In genomic region chr2:178282075-178282474, GRCh38 we compare ENCODE assay signal across 13 cellular contexts.
DNase-seq lines count a peak whose midpoint lies in the region; ATAC-seq, FAIRE-seq and TF ChIP-seq lines count a peak whose summit lies in the region.
"Had no signal": no experiment of that assay in that cellular context is flagged by ENCODE, and none has a peak within 500 bp of the region (broad histone marks: within the 10 kb centered on the region; RNA-seq: fewer than 3 reads in every experiment).

No MANE protein-coding gene starts in this region.

- H3K9me3 ChIP-seq in colonic mucosa (no peaks in the 10 kb centered on the region), mucosa of descending colon (no peaks in the 10 kb centered on the region)

- no peak overlapping the region for H3K27ac ChIP-seq in colonic mucosa
- H3K27ac ChIP-seq: neural progenitor cell had no signal

- DNase-seq in EH (ENCODE audit: low read depth) (peak; percentile 63), NCI-H446 treated with DMSO at 0.1 percent for 48 hours (lab: John Stamatoyannopoulos, UW) (peak; percentile 35), colonic mucosa (peak; percentile 64), mucosa of descending colon (peak in 1 of 3 donors; percentile 69), NCI-H524 treated with DMSO at 0.1 percent for 48 hours (lab: John Stamatoyannopoulos, UW) (no peak), GM19239 (ENCODE audit: insufficient read length, low spot score) (no peak), NCI-H1436 (lab: John Stamatoyannopoulos, UW) (no peak)
- DNase-seq in activated CD4-positive, CD25-positive, alpha-beta regulatory T cell (lab: John Stamatoyannopoulos, UW) = no peak
- DNase-seq: CD8-positive, alpha-beta T cell; NCI-H1930 had no signal

- H3K4me1 ChIP-seq in colonic mucosa = no peaks in the 10 kb centered on the region
- H3K4me1 ChIP-seq in mucosa of descending colon (ENCODE audit: low read depth) = no peaks in the 10 kb centered on the region

- peak; percentile 95 for ATAC-seq in mucosa of descending colon
- ATAC-seq: CD8-positive, alpha-beta T cell; stimulated activated effector memory CD8-positive, alpha-beta T cell treated with anti-CD3 and anti-CD28 coated beads, Interleukin-12 subunit alpha, Interleukin-12 subunit beta, amount 100 ng/mL, for 72 hours had no signal

- no peaks in the 10 kb centered on the region for H3K27me3 ChIP-seq in colonic mucosa
- H3K27me3 ChIP-seq: neural progenitor cell had no signal

- no peak for FAIRE-seq in GM19239 (lab: Jason Lieb, UNC)
- FAIRE-seq: islet of Langerhans had no signal

- peak overlapping the region in 1 of 2 donors; percentile 14 for H3K9ac ChIP-seq in colonic mucosa (ENCODE audit: low read depth in 2 of 2, low read length in 2 of 2)
- H3K9ac ChIP-seq: neural progenitor cell had no signal

- no peak for TF ChIP-seq CTCF in colonic mucosa (IDR thresholded peaks at IDR 0.05)
- no peak for TF ChIP-seq CTCF in mucosa of descending colon (IDR thresholded peaks at IDR 0.05)

- H3K36me3 ChIP-seq in colonic mucosa (no peaks in the 10 kb centered on the region), mucosa of descending colon (ENCODE audit: low read depth) (no peaks in the 10 kb centered on the region)
- H3K36me3 ChIP-seq: neural progenitor cell had no signal

- intact Hi-C loops in colonic mucosa (cut with DNase I) = loop anchor here (10.0 kb wide), 1 partner anchor 147 kb away; no protein-coding TSS in a partner anchor
- intact Hi-C loops in mucosa of descending colon (cut with DNase I, micrococcal nuclease) = loop anchor here in 1 of 2 donors (10.0 kb wide), 1 partner anchor 147 kb away; no protein-coding TSS in a partner anchor

- H3K4me3 ChIP-seq in colonic mucosa (no peak overlapping the region), mucosa of descending colon (no peak overlapping the region)
- H3K4me3 ChIP-seq: neural progenitor cell had no signal

Comparison
In these comparisons a context has a peak if more than half of its experiments do, and no peak if none do; other contexts are left out.
1. DNase-seq: peak in EH (single experiment), NCI-H446 treated with DMSO at 0.1 percent for 48 hours (single experiment) and colonic mucosa (single experiment); none in NCI-H524 treated with DMSO at 0.1 percent for 48 hours (single experiment), GM19239 (single experiment), activated CD4-positive, CD25-positive, alpha-beta regulatory T cell (0 of 4) and NCI-H1436 (single experiment).